In genomic region chr19:46489445-46490272, GRCh38 we compare ENCODE assay signal across 9 cellular contexts. TPM values are rescaled to one million over a fixed set of nuclear protein-coding genes. Genes with fewer than 3 reads are reported as not detected.
DNase-seq lines count a peak whose midpoint lies in the region; ATAC-seq and TF ChIP-seq lines count a peak whose summit lies in the region.
"Had no signal": no experiment of that assay in that cellular context is flagged by ENCODE, and none has a peak within 500 bp of the region (broad histone marks: within the 10 kb centered on the region; RNA-seq: fewer than 3 reads in every experiment).

No MANE protein-coding gene starts in this region.

- H3K27me3 ChIP-seq in right atrium auricular region, result peaks cover 0 to 4% of the 10 kb centered on the region in 2 donors
- peaks cover 5 to 100% (median 15%) of the 10 kb centered on the region in 4 donors for H3K27me3 ChIP-seq in esophagus squamous epithelium

- POLR2A ChIA-PET in activated naive CD8-positive, alpha-beta T cell treated with anti-CD3 and anti-CD28 coated beads, Interleukin-2, amount 10 ng/mL, durations not matched to agents 7 days and 5 days (lab: Charles Lee), result interaction anchor here (1.1 kb wide), 1 partner anchor 123 kb away, joined by 3 read pairs; no protein-coding TSS in a partner anchor

- H3K9me3 ChIP-seq in right atrium auricular region (no peaks in the 10 kb centered on the region), esophagus squamous epithelium (no peaks in the 10 kb centered on the region)

- no peaks in the 10 kb centered on the region for H3K36me3 ChIP-seq in right atrium auricular region
- no peaks in the 10 kb centered on the region for H3K36me3 ChIP-seq in esophagus squamous epithelium

- peak overlapping the region; percentile 67 to 94 for H3K4me3 Mint-ChIP-seq in CD14-positive monocyte
- no peak overlapping the region for H3K4me3 Mint-ChIP-seq in activated naive CD8-positive, alpha-beta T cell treated with anti-CD3 and anti-CD28 coated beads, Interleukin-2, amount 10 ng/mL, durations not matched to agents 7 days and 5 days
- H3K4me3 Mint-ChIP-seq: stimulated activated naive CD8-positive, alpha-beta T cell treated with anti-CD3 and anti-CD28 coated beads, Interleukin-15, Interleukin-2, amounts not matched to agents 100 ng/mL and 50 ng/mL, for 24 hours had no signal

- TF ChIP-seq POLR2A in esophagus squamous epithelium (IDR thresholded peaks at IDR 0.05), result no peak

- peaks cover 3 to 33% (median 18%) of the 10 kb centered on the region in 7 donors for H3K9me3 Mint-ChIP-seq in CD14-positive monocyte
- no peaks in the 10 kb centered on the region for H3K9me3 Mint-ChIP-seq in activated naive CD8-positive, alpha-beta T cell treated with anti-CD3 and anti-CD28 coated beads, Interleukin-2, amount 10 ng/mL, durations not matched to agents 7 days and 5 days
- H3K9me3 Mint-ChIP-seq: stimulated activated naive CD8-positive, alpha-beta T cell treated with anti-CD3 and anti-CD28 coated beads, Interleukin-15, Interleukin-2, amounts not matched to agents 100 ng/mL and 50 ng/mL, for 24 hours had no signal

- peaks cover 0 to 46% of the 10 kb centered on the region in 2 donors for H3K4me1 ChIP-seq in right atrium auricular region
- peaks cover 16 to 58% (median 30%) of the 10 kb centered on the region in 3 donors for H3K4me1 ChIP-seq in esophagus squamous epithelium

- no peak for DNase-seq in CD14-positive monocyte (ENCODE audit: low spot score)
- DNase-seq in activated naive CD8-positive, alpha-beta T cell treated with anti-CD3 and anti-CD28 coated beads, Interleukin-2, amount 10 ng/mL, durations not matched to agents 7 days and 5 days, result peak; percentile 49
- DNase-seq in right atrium auricular region (ENCODE audit: low spot score), result peak; percentile 77
- peak; percentile 89 for DNase-seq in posterior vena cava (ENCODE audit: low spot score)
- DNase-seq in esophagus squamous epithelium (lab: John Stamatoyannopoulos, UW), result no peak
- DNase-seq in NCI-H510A (lab: John Stamatoyannopoulos, UW), result no peak

- 22 to 26% methylated on average over 13 to 29 of the region's 52 CpGs for WGBS in esophagus squamous epithelium, 2 donors

- peak overlapping the region in 4 of 7 donors; percentile 15 to 87 (median 60) for H3K27ac Mint-ChIP-seq in CD14-positive monocyte
- H3K27ac Mint-ChIP-seq in activated naive CD8-positive, alpha-beta T cell treated with anti-CD3 and anti-CD28 coated beads, Interleukin-2, amount 10 ng/mL, durations not matched to agents 7 days and 5 days, result no peak overlapping the region
- H3K27ac Mint-ChIP-seq: stimulated activated naive CD8-positive, alpha-beta T cell treated with anti-CD3 and anti-CD28 coated beads, Interleukin-15, Interleukin-2, amounts not matched to agents 100 ng/mL and 50 ng/mL, for 24 hours had no signal

- ATAC-seq in activated naive CD8-positive, alpha-beta T cell treated with anti-CD3 and anti-CD28 coated beads, Interleukin-2, amount 10 ng/mL, durations not matched to agents 7 days and 5 days (ENCODE audit: low read depth), result no peak
- ATAC-seq in GM19467 (IDR thresholded peaks at IDR 0.05; ENCODE audit: unreplicated experiment), result no peak
- no peak for ATAC-seq in HG03520 (IDR thresholded peaks at IDR 0.05; ENCODE audit: unreplicated experiment)

- H3K27ac ChIP-seq in right atrium auricular region (peak overlapping the region in 1 of 2 donors; percentile 29), esophagus squamous epithelium (no peak overlapping the region)

- TF ChIP-seq CTCF in CD14-positive monocyte (IDR thresholded peaks at IDR 0.05) (no peak), right atrium auricular region (IDR thresholded peaks at IDR 0.05) (peak in 1 of 2 donors; percentile 61), esophagus squamous epithelium (IDR thresholded peaks at IDR 0.05) (peak in 2 of 6 experiments; percentile 10 to 17)

- intact Hi-C loops in CD14-positive monocyte (cut with micrococcal nuclease), result loop anchor here (2.0 to 5.0 kb wide), 3 partner anchors 92 to 207 kb away; no protein-coding TSS in a partner anchor
- intact Hi-C loops in posterior vena cava (cut with DNase I), result loop anchor here in 1 of 2 donors (5.0 to 10.0 kb wide), 2 partner anchors 97 to 205 kb away; no protein-coding TSS in a partner anchor
- intact Hi-C loops in esophagus squamous epithelium (cut with DNase I), result loop anchor here (5.0 kb wide), 1 partner anchor 87 kb away; no protein-coding TSS in a partner anchor

- H3K4me3 ChIP-seq in right atrium auricular region (peak overlapping the region in 1 of 2 donors; percentile 28), esophagus squamous epithelium (peak overlapping the region in 2 of 4 donors; percentile 9 to 35)

- H3K36me3 Mint-ChIP-seq in CD14-positive monocyte, result peaks cover 8 to 16% of the 10 kb centered on the region in 2 donors
- peaks cover 1% of the 10 kb centered on the region for H3K36me3 Mint-ChIP-seq in activated naive CD8-positive, alpha-beta T cell treated with anti-CD3 and anti-CD28 coated beads, Interleukin-2, amount 10 ng/mL, durations not matched to agents 7 days and 5 days

- H3K27me3 Mint-ChIP-seq in CD14-positive monocyte (ENCODE audit: low read depth in 3 of 3), result peaks cover 68 to 87% (median 79%) of the 10 kb centered on the region in 3 donors
- H3K27me3 Mint-ChIP-seq in activated naive CD8-positive, alpha-beta T cell treated with anti-CD3 and anti-CD28 coated beads, Interleukin-2, amount 10 ng/mL, durations not matched to agents 7 days and 5 days, result peaks cover 74% of the 10 kb centered on the region

- peaks cover 45% of the 10 kb centered on the region for H3K4me1 Mint-ChIP-seq in CD14-positive monocyte
- peaks cover 26% of the 10 kb centered on the region for H3K4me1 Mint-ChIP-seq in activated naive CD8-positive, alpha-beta T cell treated with anti-CD3 and anti-CD28 coated beads, Interleukin-2, amount 10 ng/mL, durations not matched to agents 7 days and 5 days

RNA-seq across cellular contexts. Expression of gene PNMA8B, which starts 6.0 kb away (rescaled TPM):
- polyA plus RNA-seq in CD14-positive monocyte, result under 1 TPM in 1 of 2 donors, not detected in 1; 0.16 TPM
- under 1 TPM; 0.22 to 0.23 TPM for total RNA-seq in activated naive CD8-positive, alpha-beta T cell treated with anti-CD3 and anti-CD28 coated beads, Interleukin-2, amount 10 ng/mL, durations not matched to agents 7 days and 5 days
- total RNA-seq in right atrium auricular region, result 1 to 10 TPM; 1.0 to 1.7 TPM
- total RNA-seq in posterior vena cava, result 1 to 10 TPM; 1.8 to 3.8 TPM
- 1 to 10 TPM in 1 of 4 donors, under 1 TPM in 3; 0.13 to 1.1 (median 0.79) TPM for total RNA-seq in esophagus squamous epithelium

RNA-seq across cellular contexts. Expression of gene PNMA8A, which starts 18.3 kb away (rescaled TPM):
- not detected for polyA plus RNA-seq in CD14-positive monocyte
- total RNA-seq in activated naive CD8-positive, alpha-beta T cell treated with anti-CD3 and anti-CD28 coated beads, Interleukin-2, amount 10 ng/mL, durations not matched to agents 7 days and 5 days, result 1 to 10 TPM; 1.7 to 1.8 TPM
- total RNA-seq in right atrium auricular region, result 10 to 100 TPM in 1 of 2 donors, 1 to 10 TPM in 1; 9.9 to 16.6 TPM
- total RNA-seq in posterior vena cava, result 1 to 10 TPM; 4.6 to 7.8 TPM
- total RNA-seq in esophagus squamous epithelium, result under 1 TPM in 1 of 4 donors, not detected in 3; 0.38 TPM

Comparison
In these comparisons a context has a peak if more than half of its experiments do, and no peak if none do; other contexts are left out.
1. DNase-seq: peak in activated naive CD8-positive, alpha-beta T cell treated with anti-CD3 and anti-CD28 coated beads, Interleukin-2, amount 10 ng/mL, durations not matched to agents 7 days and 5 days (single experiment), right atrium auricular region (single experiment) and posterior vena cava (single experiment); none in CD14-positive monocyte (single experiment), esophagus squamous epithelium (single experiment) and NCI-H510A (single experiment).